8 cellular contexts compared by ENCODE assay signal in genomic region chr5:103232393-103232999, GRCh38. TPM values are rescaled to one million over a fixed set of nuclear protein-coding genes. Genes with fewer than 3 reads are reported as not detected.
DNase-seq lines count a peak whose midpoint lies in the region; ATAC-seq and TF ChIP-seq lines count a peak whose summit lies in the region.

No MANE protein-coding gene starts in this region.

- H3K36me3 Mint-ChIP-seq in Caco-2 (ENCODE audit: insufficient read depth, unreplicated experiment) (no peaks in the 10 kb centered on the region), chondrocyte (ENCODE audit: low read depth) (peaks cover 2% of the 10 kb centered on the region), mesothelial cell of epicardium (no peaks in the 10 kb centered on the region)
- no peaks in the 10 kb centered on the region for H3K36me3 Mint-ChIP-seq in stimulated activated memory B cell treated with anti-CD40 and anti-IgM and Interleukin-4, amounts not matched to agents 10 μg/mL and 1 μg/mL and 100 μg/mL, for 72 hours

- ATAC-seq in GM18519 (IDR thresholded peaks at IDR 0.05; ENCODE audit: low FRiP score, unreplicated experiment) (peak; percentile 94), HG03025 (IDR thresholded peaks at IDR 0.05; ENCODE audit: low FRiP score, unreplicated experiment) (peak; percentile 80)
- ATAC-seq in stimulated activated memory B cell treated with anti-CD40 and anti-IgM and Interleukin-4, amounts not matched to agents 10 μg/mL and 1 μg/mL and 100 μg/mL, for 72 hours: no peak

- H3K27me3 Mint-ChIP-seq in Caco-2 (ENCODE audit: insufficient read depth, unreplicated experiment): no peaks in the 10 kb centered on the region
- no peaks in the 10 kb centered on the region for H3K27me3 Mint-ChIP-seq in chondrocyte (ENCODE audit: low read depth)
- H3K27me3 Mint-ChIP-seq in mesothelial cell of epicardium (ENCODE audit: low read depth): no peaks in the 10 kb centered on the region
- peaks cover 3% of the 10 kb centered on the region for H3K27me3 Mint-ChIP-seq in stimulated activated memory B cell treated with anti-CD40 and anti-IgM and Interleukin-4, amounts not matched to agents 10 μg/mL and 1 μg/mL and 100 μg/mL, for 72 hours

- H3K4me3 Mint-ChIP-seq in Caco-2 (ENCODE audit: unreplicated experiment): no peak overlapping the region
- no peak overlapping the region for H3K4me3 Mint-ChIP-seq in chondrocyte (ENCODE audit: unreplicated experiment)
- no peak overlapping the region for H3K4me3 Mint-ChIP-seq in mesothelial cell of epicardium
- no peak overlapping the region for H3K4me3 Mint-ChIP-seq in stimulated activated memory B cell treated with anti-CD40 and anti-IgM and Interleukin-4, amounts not matched to agents 10 μg/mL and 1 μg/mL and 100 μg/mL, for 72 hours

- POLR2A ChIA-PET in Caco-2 (lab: Charles Lee): no interaction called here

- H3K4me1 ChIP-seq in Caco-2: no peaks in the 10 kb centered on the region

- no peaks in the 10 kb centered on the region for H3K36me3 ChIP-seq in Caco-2 (ENCODE audit: control insufficient read depth, insufficient read depth, low read length)

- H3K27ac Mint-ChIP-seq in Caco-2 (ENCODE audit: unreplicated experiment): no peak overlapping the region
- no peak overlapping the region for H3K27ac Mint-ChIP-seq in chondrocyte (ENCODE audit: unreplicated experiment)
- no peak overlapping the region for H3K27ac Mint-ChIP-seq in mesothelial cell of epicardium
- no peak overlapping the region for H3K27ac Mint-ChIP-seq in stimulated activated memory B cell treated with anti-CD40 and anti-IgM and Interleukin-4, amounts not matched to agents 10 μg/mL and 1 μg/mL and 100 μg/mL, for 72 hours

- DNase-seq in Caco-2: peak in 1 of 2 experiments; percentile 39
- DNase-seq in NCI-H69 (lab: John Stamatoyannopoulos, UW): peak; percentile 49
- DNase-seq in chondrocyte (ENCODE audit: low spot score): no peak
- no peak for DNase-seq in mesothelial cell of epicardium (ENCODE audit: low spot score in 2 of 2, unreplicated experiment in 2 of 2)
- DNase-seq in activated naive CD4-positive, alpha-beta T cell (lab: John Stamatoyannopoulos, UW): no peak

- TF ChIP-seq CTCF in Caco-2 (IDR thresholded peaks at IDR 0.05; ENCODE audit: insufficient read depth in 1 of 2, low read depth in 1 of 2, low read length in 1 of 2, severe bottlenecking in 1 of 2, unreplicated experiment in 1 of 2) (peak; percentile 70 to 85), chondrocyte (IDR thresholded peaks at IDR 0.05) (peak; percentile 87), mesothelial cell of epicardium (IDR thresholded peaks at IDR 0.05; ENCODE audit: unreplicated experiment) (peak; percentile 31)

- intact Hi-C loops in Caco-2 (cut with micrococcal nuclease; ENCODE audit: unreplicated experiment): loop anchor here (1.0 kb wide), 1 partner anchor 243 kb away; no protein-coding TSS in a partner anchor

- CTCF ChIA-PET in Caco-2 (lab: Charles Lee): interaction anchor here (0.7 to 1.8 kb wide), 5 partner anchors 26 to 287 kb away, joined by 3 to 24 read pairs (median 3); partner anchors contain the start of gene MACIR

- peaks cover 2% of the 10 kb centered on the region for H3K9me3 Mint-ChIP-seq in Caco-2 (ENCODE audit: unreplicated experiment)
- peaks cover 12% of the 10 kb centered on the region for H3K9me3 Mint-ChIP-seq in chondrocyte (ENCODE audit: low read depth)
- H3K9me3 Mint-ChIP-seq in mesothelial cell of epicardium: peaks cover 21% of the 10 kb centered on the region
- no peaks in the 10 kb centered on the region for H3K9me3 Mint-ChIP-seq in stimulated activated memory B cell treated with anti-CD40 and anti-IgM and Interleukin-4, amounts not matched to agents 10 μg/mL and 1 μg/mL and 100 μg/mL, for 72 hours

- BruUV-seq in Caco-2 (replicated peaks; lab: Mats Ljungman, UMichigan): no TSS peak

- H3K9me3 ChIP-seq in Caco-2: no peaks in the 10 kb centered on the region

- H3K4me1 Mint-ChIP-seq in Caco-2 (ENCODE audit: low read depth, unreplicated experiment): no peaks in the 10 kb centered on the region
- H3K4me1 Mint-ChIP-seq in chondrocyte (ENCODE audit: low read depth): peaks cover 10% of the 10 kb centered on the region
- H3K4me1 Mint-ChIP-seq in mesothelial cell of epicardium: no peaks in the 10 kb centered on the region
- peaks cover 9% of the 10 kb centered on the region for H3K4me1 Mint-ChIP-seq in stimulated activated memory B cell treated with anti-CD40 and anti-IgM and Interleukin-4, amounts not matched to agents 10 μg/mL and 1 μg/mL and 100 μg/mL, for 72 hours

- no peak overlapping the region for H3K4me3 ChIP-seq in Caco-2 (ENCODE audit: low read depth, low read length)

- no peaks in the 10 kb centered on the region for H3K27me3 ChIP-seq in Caco-2 (replicated peaks; ENCODE audit: control insufficient read depth, insufficient read depth, low read length)

RNA-seq across cellular contexts. Expression of gene MACIR, which starts 26.1 kb away (rescaled TPM):
- total RNA-seq in Caco-2 (2022) (4.1 and 5.2 TPM in 2 replicates), chondrocyte (10.2 to 16.9 TPM (median 16.0 TPM) in 3 replicates), mesothelial cell of epicardium (7.5 to 8.1 TPM (median 8.1 TPM) in 3 replicates)

Comparison
In these comparisons a context has a peak if more than half of its experiments do, and no peak if none do; other contexts are left out.
1. CTCF ChIP-seq: peak in every context shown above with its lines; median percentile 87 in chondrocyte; 78 in Caco-2; 31 in mesothelial cell of epicardium.